In the genomic region with DNA sequence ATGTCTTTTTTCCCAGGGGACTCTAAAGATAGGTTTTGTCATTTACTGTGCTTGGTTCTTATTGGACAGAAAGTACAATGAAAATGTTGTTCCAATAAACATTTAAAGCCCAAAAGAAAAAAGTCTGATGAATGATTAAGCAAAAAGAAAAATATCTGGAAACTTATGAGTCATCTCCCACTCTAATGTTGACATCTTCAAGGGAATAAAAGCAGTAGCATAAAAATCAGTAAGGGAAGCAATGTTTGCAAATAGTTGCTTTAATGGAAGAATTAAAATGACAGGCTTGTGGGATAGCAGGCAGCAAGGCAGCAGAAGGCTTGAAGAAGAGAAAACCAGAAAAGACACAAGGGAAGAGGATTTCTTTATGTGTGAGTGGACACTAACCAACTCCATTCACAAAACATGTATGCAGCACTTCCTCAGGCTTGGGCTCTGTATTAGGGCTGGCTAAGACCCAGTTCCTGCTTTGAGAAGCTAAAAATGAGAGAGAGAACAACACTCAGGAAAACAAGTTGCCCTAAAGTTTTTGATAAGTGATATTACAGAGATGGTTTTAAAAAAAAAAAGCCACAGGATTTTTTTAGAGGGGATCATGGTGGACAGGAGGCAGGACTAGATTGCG, we compare ENCODE assay signal across 18 cellular contexts.
DNase-seq lines count a peak whose midpoint lies in the region; TF ChIP-seq lines count a peak whose summit lies in the region.
"Had no signal": no experiment of that assay in that cellular context is flagged by ENCODE, and none has a peak within 500 bp of the region (broad histone marks: within the 10 kb centered on the region; RNA-seq: fewer than 3 reads in every experiment).

No MANE protein-coding gene starts in this region.

- no peak overlapping the region for H2AK5ac ChIP-seq in mesenchymal stem cell (ENCODE audit: low read length, severe bottlenecking)

- H3K9me3 ChIP-seq in mesenchymal stem cell (ENCODE audit: control insufficient read depth, low read length): no peaks in the 10 kb centered on the region
- H3K9me3 ChIP-seq: testis had no signal

- WGBS in mesenchymal stem cell: 92% methylated on average over 1 of the region's 1 CpG

- no peak overlapping the region for H4K8ac ChIP-seq in mesenchymal stem cell (ENCODE audit: low read length)

- peak overlapping the region; percentile 80 for H3K9ac ChIP-seq in mesenchymal stem cell (ENCODE audit: low read length)

- no peaks in the 10 kb centered on the region for H3K4me1 Mint-ChIP-seq in glutamatergic neuron (ENCODE audit: low read depth, unreplicated experiment)
- H3K4me1 Mint-ChIP-seq: CD8-positive, alpha-beta memory T cell had no signal

- peaks cover 2% of the 10 kb centered on the region for H3K27me3 Mint-ChIP-seq in glutamatergic neuron (ENCODE audit: unreplicated experiment)

- H3K36me3 Mint-ChIP-seq in glutamatergic neuron (ENCODE audit: unreplicated experiment): no peaks in the 10 kb centered on the region
- H3K36me3 Mint-ChIP-seq: CD8-positive, alpha-beta memory T cell had no signal

- no peak overlapping the region for H2AFZ ChIP-seq in mesenchymal stem cell (ENCODE audit: low read depth, low read length)

- no peaks in the 10 kb centered on the region for H3K79me1 ChIP-seq in mesenchymal stem cell (replicated peaks; ENCODE audit: low read length, poor library complexity, severe bottlenecking)

- H2BK120ac ChIP-seq in mesenchymal stem cell (ENCODE audit: low read depth, low read length): no peak overlapping the region

- H3K27me3 ChIP-seq in mesenchymal stem cell (ENCODE audit: control insufficient read depth in 1 of 2, insufficient read depth in 1 of 2, low read length in 2 of 2): no peaks in the 10 kb centered on the region
- H3K27me3 ChIP-seq: gastroesophageal sphincter, testis had no signal

- TF ChIP-seq CTCF in choroid plexus epithelial cell (conservative IDR thresholded peaks at IDR 0.05; ENCODE audit: low read depth, low read length): no peak
- TF ChIP-seq CTCF in glutamatergic neuron (IDR thresholded peaks at IDR 0.05; ENCODE audit: partially characterized antibody, unreplicated experiment): no peak

- H3K9me3 Mint-ChIP-seq in glutamatergic neuron (ENCODE audit: unreplicated experiment): no peaks in the 10 kb centered on the region

- H3K23ac ChIP-seq in mesenchymal stem cell (ENCODE audit: low read length in 2 of 2): no peak overlapping the region

- no peak overlapping the region for H3K27ac Mint-ChIP-seq in glutamatergic neuron (ENCODE audit: unreplicated experiment)
- H3K27ac Mint-ChIP-seq: CD8-positive, alpha-beta memory T cell had no signal

- no peak overlapping the region for H2BK5ac ChIP-seq in mesenchymal stem cell (ENCODE audit: low read depth, low read length, poor library complexity, severe bottlenecking)

- H3K4me3 ChIP-seq in choroid plexus epithelial cell (ENCODE audit: low read depth, low read length): no peak overlapping the region
- peak overlapping the region in 1 of 2 experiments; percentile 31 for H3K4me3 ChIP-seq in mesenchymal stem cell (ENCODE audit: insufficient read depth in 1 of 2, low read depth in 1 of 2, low read length in 2 of 2)
- H3K4me3 ChIP-seq: gastroesophageal sphincter, left ventricle myocardium inferior, testis had no signal

- H3K4me2 ChIP-seq in mesenchymal stem cell (ENCODE audit: low read length, poor library complexity, severe bottlenecking): no peak overlapping the region

- no peak overlapping the region for H3K4me3 Mint-ChIP-seq in glutamatergic neuron (ENCODE audit: unreplicated experiment)
- H3K4me3 Mint-ChIP-seq: CD8-positive, alpha-beta memory T cell had no signal

- no peak overlapping the region for H2BK15ac ChIP-seq in mesenchymal stem cell (ENCODE audit: low read depth, poor library complexity, severe bottlenecking)

- no peaks in the 10 kb centered on the region for H3K36me3 ChIP-seq in mesenchymal stem cell (ENCODE audit: control insufficient read depth in 1 of 2, insufficient read depth in 2 of 2, low read depth in 1 of 2, low read length in 2 of 2)
- H3K36me3 ChIP-seq: gastroesophageal sphincter, left ventricle myocardium inferior had no signal

- H4K91ac ChIP-seq in mesenchymal stem cell (ENCODE audit: low read length): no peak overlapping the region

- H3K18ac ChIP-seq in mesenchymal stem cell (ENCODE audit: low read depth in 1 of 2, low read length in 2 of 2): no peak overlapping the region

- no peak overlapping the region for H2BK12ac ChIP-seq in mesenchymal stem cell (ENCODE audit: low read length in 2 of 2)

- DNase-seq in AG08395 (ENCODE audit: low spot score) (peak; percentile 46), HT1080 (ENCODE audit: low read depth) (peak; percentile 35), choroid plexus epithelial cell (ENCODE audit: low read depth) (peak; percentile 61), mesenchymal stem cell (no peak), DMS79 (lab: John Stamatoyannopoulos, UW) (no peak), NCI-H1105 treated with DMSO at 0.1 percent for 48 hours (lab: John Stamatoyannopoulos, UW) (no peak), glutamatergic neuron (no peak), KG1 (lab: John Stamatoyannopoulos, UW) (no peak)
- DNase-seq: activated CD4-positive, alpha-beta T cell treated with anti-CD3 and anti-CD28 coated beads, Interleukin-2, amount 50 U/mL, for 1 hour; activated gamma-delta T cell; amniotic stem cell; CD8-positive, alpha-beta memory T cell; left ventricle myocardium inferior; NCI-H1417 treated with DMSO at 0.1 percent for 48 hours; NCI-H526; T-helper 1 cell; testis had no signal

- H3K14ac ChIP-seq in mesenchymal stem cell (ENCODE audit: low read length in 2 of 2): no peak overlapping the region

- H3K4ac ChIP-seq in mesenchymal stem cell (ENCODE audit: low read depth in 1 of 2, low read length in 2 of 2): no peak overlapping the region

- peaks cover 9% of the 10 kb centered on the region for H3K4me1 ChIP-seq in mesenchymal stem cell (ENCODE audit: control insufficient read depth, insufficient read depth, low read depth, low read length)
- H3K4me1 ChIP-seq: gastroesophageal sphincter, left ventricle myocardium inferior, testis had no signal

- H3K27ac ChIP-seq in mesenchymal stem cell (ENCODE audit: low read length, poor library complexity, severe bottlenecking): peak overlapping the region; percentile 61
- H3K27ac ChIP-seq: gastroesophageal sphincter, left ventricle myocardium inferior, testis had no signal

Comparison
In these comparisons a context has a peak if more than half of its experiments do, and no peak if none do; other contexts are left out.
1. DNase-seq: peak in AG08395 (single experiment), HT1080 (single experiment) and choroid plexus epithelial cell (single experiment); none in mesenchymal stem cell (single experiment), DMS79 (single experiment), NCI-H1105 treated with DMSO at 0.1 percent for 48 hours (single experiment), glutamatergic neuron (single experiment) and KG1 (single experiment).